30 cellular contexts compared by ENCODE assay signal in genomic region chr15:42150246-42150970, GRCh38. TPM values are rescaled to one million over a fixed set of nuclear protein-coding genes. Genes with fewer than 3 reads are reported as not detected.
DNase-seq lines count a peak whose midpoint lies in the region; ATAC-seq and TF ChIP-seq lines count a peak whose summit lies in the region.
"Had no signal": no experiment of that assay in that cellular context is flagged by ENCODE, and none has a peak within 500 bp of the region (broad histone marks: within the 10 kb centered on the region; RNA-seq: fewer than 3 reads in every experiment).

No MANE protein-coding gene starts in this region.

- no peak overlapping the region for H3K4me2 ChIP-seq in mesenchymal stem cell (ENCODE audit: low read length, poor library complexity, severe bottlenecking)
- H3K4me2 ChIP-seq: BLaER1 treated with 17β-estradiol and CSF1 and Interleukin-3, amounts not matched to agents 10 nM and 100 nM; hepatocyte had no signal

- H2AK5ac ChIP-seq in mesenchymal stem cell (ENCODE audit: low read length, severe bottlenecking): no peak overlapping the region

- H3K36me3 ChIP-seq in heart right ventricle: no peaks in the 10 kb centered on the region
- H3K36me3 ChIP-seq in mesenchymal stem cell (ENCODE audit: control insufficient read depth in 1 of 2, insufficient read depth in 2 of 2, low read depth in 1 of 2, low read length in 2 of 2): no peaks in the 10 kb centered on the region
- H3K36me3 ChIP-seq in BE2C: no peaks in the 10 kb centered on the region
- H3K36me3 ChIP-seq: BLaER1 treated with 17β-estradiol and CSF1 and Interleukin-3, amounts not matched to agents 10 nM and 100 nM; brain microvascular endothelial cell; Peyer's patch; stomach; tibial nerve had no signal

- no peak overlapping the region for H3K14ac ChIP-seq in mesenchymal stem cell (ENCODE audit: low read length in 2 of 2)

- H3K9me3 ChIP-seq in heart right ventricle (no peaks in the 10 kb centered on the region), mesenchymal stem cell (ENCODE audit: control insufficient read depth, low read length) (no peaks in the 10 kb centered on the region), BE2C (no peaks in the 10 kb centered on the region)
- H3K9me3 ChIP-seq: BLaER1 treated with 17β-estradiol and CSF1 and Interleukin-3, amounts not matched to agents 10 nM and 100 nM; Peyer's patch; stomach; tibial nerve had no signal

- H2BK12ac ChIP-seq in mesenchymal stem cell (ENCODE audit: low read length in 2 of 2): no peak overlapping the region

- H3K18ac ChIP-seq in mesenchymal stem cell (ENCODE audit: low read depth in 1 of 2, low read length in 2 of 2): no peak overlapping the region

- H3K27me3 ChIP-seq in heart right ventricle (no peaks in the 10 kb centered on the region), mesenchymal stem cell (ENCODE audit: control insufficient read depth in 1 of 2, insufficient read depth in 1 of 2, low read length in 2 of 2) (peaks cover 7 to 63% of the 10 kb centered on the region in 2 experiments), BE2C (no peaks in the 10 kb centered on the region)
- H3K27me3 ChIP-seq: BLaER1 treated with 17β-estradiol and CSF1 and Interleukin-3, amounts not matched to agents 10 nM and 100 nM; brain microvascular endothelial cell; hepatocyte; Peyer's patch; stomach; tibial nerve had no signal

- no peak overlapping the region for H3K27ac ChIP-seq in heart right ventricle
- no peak overlapping the region for H3K27ac ChIP-seq in coronary artery
- no peak overlapping the region for H3K27ac ChIP-seq in mesenchymal stem cell (ENCODE audit: low read length, poor library complexity, severe bottlenecking)
- H3K27ac ChIP-seq: BLaER1 treated with 17β-estradiol and CSF1 and Interleukin-3, amounts not matched to agents 10 nM and 100 nM; brain microvascular endothelial cell; hepatocyte; HL-60; Peyer's patch; stomach; tibial nerve had no signal

- H3K79me1 ChIP-seq in mesenchymal stem cell (replicated peaks; ENCODE audit: low read length, poor library complexity, severe bottlenecking): no peaks in the 10 kb centered on the region

- H4K8ac ChIP-seq in mesenchymal stem cell (ENCODE audit: low read length): no peak overlapping the region

- H3K23ac ChIP-seq in mesenchymal stem cell (ENCODE audit: low read length in 2 of 2): peak overlapping the region in 1 of 2 experiments; percentile 41

- no peak for ATAC-seq in Right ventricle myocardium inferior
- ATAC-seq in heart right ventricle: no peak
- ATAC-seq in GM21360 (IDR thresholded peaks at IDR 0.05; ENCODE audit: unreplicated experiment): no peak
- no peak for ATAC-seq in HG03135 (IDR thresholded peaks at IDR 0.05; ENCODE audit: unreplicated experiment)
- ATAC-seq: activated T-cell treated with anti-CD3 and anti-CD28 coated beads, Interleukin-2, amount 50 U/mL, for 4 hours; esophagus mucosa; left lobe of liver had no signal

- peak overlapping the region; percentile 40 for H4K91ac ChIP-seq in mesenchymal stem cell (ENCODE audit: low read length)

- no peak for TF ChIP-seq CTCF in heart right ventricle (IDR thresholded peaks at IDR 0.05)
- no peak for TF ChIP-seq CTCF in coronary artery (IDR thresholded peaks at IDR 0.05)
- TF ChIP-seq CTCF in BE2C (IDR thresholded peaks at IDR 0.05; ENCODE audit: low read depth, low read length): no peak

- 91 to 93% methylated on average over 15 of the region's 15 CpGs for WGBS in heart right ventricle, 2 donors
- WGBS in mesenchymal stem cell: 83% methylated on average over 15 of the region's 15 CpGs

- no peak overlapping the region for H2BK15ac ChIP-seq in mesenchymal stem cell (ENCODE audit: low read depth, poor library complexity, severe bottlenecking)

- H2BK120ac ChIP-seq in mesenchymal stem cell (ENCODE audit: low read depth, low read length): no peak overlapping the region

- no peak overlapping the region for H3K4ac ChIP-seq in mesenchymal stem cell (ENCODE audit: low read depth in 1 of 2, low read length in 2 of 2)

- H3K4me1 ChIP-seq in heart right ventricle (peaks cover 3 to 22% (median 9%) of the 10 kb centered on the region in 9 donors), mesenchymal stem cell (ENCODE audit: control insufficient read depth, insufficient read depth, low read depth, low read length) (peaks cover 10% of the 10 kb centered on the region), BE2C (no peaks in the 10 kb centered on the region)
- H3K4me1 ChIP-seq: BLaER1 treated with 17β-estradiol and CSF1 and Interleukin-3, amounts not matched to agents 10 nM and 100 nM; Peyer's patch had no signal

- intact Hi-C loops in Right ventricle myocardium inferior (cut with DNase I) (no loop called here), heart right ventricle (cut with DNase I) (no loop called here)

- H2AFZ ChIP-seq in mesenchymal stem cell (ENCODE audit: low read depth, low read length): no peak overlapping the region
- H2AFZ ChIP-seq: hepatocyte had no signal

- H3K9ac ChIP-seq in mesenchymal stem cell (ENCODE audit: low read length): no peak overlapping the region
- H3K9ac ChIP-seq: BLaER1 treated with 17β-estradiol and CSF1 and Interleukin-3, amounts not matched to agents 10 nM and 100 nM had no signal

- no peak overlapping the region for H2BK5ac ChIP-seq in mesenchymal stem cell (ENCODE audit: low read depth, low read length, poor library complexity, severe bottlenecking)

- DNase-seq in Right ventricle myocardium inferior (ENCODE audit: missing footprints): peak; percentile 40
- no peak for DNase-seq in heart right ventricle
- peak; percentile 45 for DNase-seq in coronary artery (ENCODE audit: low spot score)
- no peak for DNase-seq in mesenchymal stem cell
- DNase-seq in BE2C: no peak
- DNase-seq: ACHN; activated B cell treated with CpG ODN at 0.5 μM for 24 hours; activated CD4-positive, alpha-beta T cell treated with anti-CD3 and anti-CD28 coated beads, Interleukin-2, amount 50 U/mL, for 1 hour; activated naive CD4-positive, alpha-beta T cell; activated T-cell treated with anti-CD3 and anti-CD28 coated beads, Interleukin-2, amount 50 U/mL, for 4 hours; amniotic stem cell; brain microvascular endothelial cell; foreskin fibroblast; Karpas-422; MV-4-11; naive B cell; T-helper 1 cell had no signal

- H3K4me3 ChIP-seq in heart right ventricle: no peak overlapping the region
- no peak overlapping the region for H3K4me3 ChIP-seq in coronary artery
- H3K4me3 ChIP-seq in mesenchymal stem cell (ENCODE audit: insufficient read depth in 1 of 2, low read depth in 1 of 2, low read length in 2 of 2): no peak overlapping the region
- no peak overlapping the region for H3K4me3 ChIP-seq in BE2C (ENCODE audit: low read depth, low read length)
- H3K4me3 ChIP-seq: BLaER1 treated with 17β-estradiol and CSF1 and Interleukin-3, amounts not matched to agents 10 nM and 100 nM; hepatocyte; Peyer's patch; stomach; tibial nerve had no signal

RNA-seq across cellular contexts. Expression of gene PLA2G4F, which starts 6.0 kb away (rescaled TPM):
- 3.5 TPM for total RNA-seq in Right ventricle myocardium inferior
- total RNA-seq in heart right ventricle: 10 to 100 TPM in 1 of 10 donors, 1 to 10 TPM in 7, under 1 TPM in 2; 0.38 to 13.8 (median 1.7) TPM
- polyA plus RNA-seq in heart right ventricle: 1 to 10 TPM in 1 of 2 donors, under 1 TPM in 1; 0.03 to 5.5 TPM
- polyA plus RNA-seq in mesenchymal stem cell (2013, experiment 1 of 2): not detected
- not detected for polyA plus RNA-seq in mesenchymal stem cell (2013, experiment 2 of 2)
- polyA plus RNA-seq in BE2C (2012; ENCODE audit: insufficient read depth, insufficient read length, low read depth): not detected
- total RNA-seq: activated B cell treated with CpG ODN at 0.5 μM for 24 hours, SK-MEL-5, skeletal muscle tissue, tibial nerve had no signal

RNA-seq across cellular contexts. Expression of gene PLA2G4D, which starts 56.0 kb away (rescaled TPM):
- total RNA-seq in Right ventricle myocardium inferior (not detected), heart right ventricle (not detected)
- not detected for polyA plus RNA-seq in heart right ventricle
- not detected for polyA plus RNA-seq in mesenchymal stem cell (2013, experiment 1 of 2)
- not detected for polyA plus RNA-seq in mesenchymal stem cell (2013, experiment 2 of 2)
- polyA plus RNA-seq in BE2C (2012; ENCODE audit: insufficient read depth, insufficient read length, low read depth): not detected
- total RNA-seq: activated B cell treated with CpG ODN at 0.5 μM for 24 hours; activated T-cell treated with anti-CD3 and anti-CD28 coated beads, Interleukin-2, amount 50 U/mL, for 4 hours; left lobe of liver; mesothelial cell of epicardium; Peyer's patch; SK-MEL-5; skeletal muscle tissue; tibial nerve had no signal
- polyA plus RNA-seq: hepatocyte had no signal

RNA-seq across cellular contexts. Expression of gene VPS39, which starts 57.7 kb away (rescaled TPM):
- total RNA-seq in Right ventricle myocardium inferior (43.0 TPM), heart right ventricle (10 to 100 TPM; 34.8 to 55.0 (median 49.2) TPM)
- polyA plus RNA-seq in heart right ventricle: 10 to 100 TPM; 24.9 to 33.9 TPM
- 34.2 TPM for polyA plus RNA-seq in mesenchymal stem cell (2013, experiment 1 of 2)
- polyA plus RNA-seq in mesenchymal stem cell (2013, experiment 2 of 2): 32.4 TPM
- polyA plus RNA-seq in BE2C (2012; ENCODE audit: insufficient read depth, insufficient read length, low read depth): 35.5 TPM

Comparison
In these comparisons a context has a peak if more than half of its experiments do, and no peak if none do; other contexts are left out.
1. DNase-seq: peak in Right ventricle myocardium inferior (single experiment) and coronary artery (single experiment); none in heart right ventricle (0 of 2), mesenchymal stem cell (single experiment) and BE2C (single experiment).